8 cellular contexts compared by ENCODE assay signal in the genomic region with DNA sequence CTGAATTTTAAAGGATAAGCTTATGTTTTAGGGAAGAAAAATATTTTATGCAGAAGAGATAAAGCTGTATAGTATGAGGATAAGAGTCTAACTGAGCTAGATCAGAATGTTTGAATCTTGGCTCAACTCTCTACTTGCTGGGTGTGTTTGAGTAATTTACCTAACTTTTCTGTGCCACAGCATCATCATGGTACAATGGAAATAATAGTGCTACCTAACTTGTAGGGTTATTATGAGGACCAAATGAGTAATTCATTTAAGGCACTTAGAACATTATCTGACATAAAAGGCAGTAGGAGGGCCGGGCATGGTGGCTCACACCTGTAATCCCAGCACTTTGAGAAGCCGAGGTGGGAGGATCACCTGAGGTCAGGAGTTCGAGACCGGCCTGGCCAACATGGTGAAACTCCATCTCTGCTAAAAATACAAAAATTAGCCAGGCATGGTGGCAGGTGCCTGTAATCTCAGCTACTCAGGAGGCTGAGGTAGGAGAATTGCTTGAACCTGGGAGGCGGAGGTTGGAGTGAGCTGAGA. TPM values are rescaled to one million over a fixed set of nuclear protein-coding genes. Genes with fewer than 3 reads are reported as not detected.
"Had no signal": no experiment of that assay in that cellular context is flagged by ENCODE, and none has a peak within 500 bp of the region (broad histone marks: within the 10 kb centered on the region; RNA-seq: fewer than 3 reads in every experiment).

No MANE protein-coding gene starts in this region.

RNA-seq across cellular contexts. Expression of a gene that starts 4.5 kb away (rescaled TPM):
- total RNA-seq: lung microvascular endothelial cell, osteocyte, progenitor cell of endocrine pancreas, SK-MEL-5, smooth muscle cell had no signal
- polyA plus RNA-seq: smooth muscle cell had no signal

RNA-seq across cellular contexts. Expression of a gene that starts 33.4 kb away (rescaled TPM):
- total RNA-seq: left ventricle myocardium inferior, lung microvascular endothelial cell, osteocyte, progenitor cell of endocrine pancreas, SK-MEL-5, smooth muscle cell had no signal
- polyA plus RNA-seq: smooth muscle cell had no signal

RNA-seq across cellular contexts. Expression of a gene that starts 35.1 kb away (rescaled TPM):
- total RNA-seq: endodermal cell, lung microvascular endothelial cell, osteocyte, progenitor cell of endocrine pancreas, Right ventricle myocardium superior, SK-MEL-5, smooth muscle cell had no signal
- polyA plus RNA-seq: smooth muscle cell had no signal

RNA-seq across cellular contexts. Expression of a gene that starts 45.0 kb away (rescaled TPM):
- total RNA-seq: osteocyte had no signal
